ENCODE assay signal across 15 cellular contexts in genomic region chr18:8791171-8791651, GRCh38.
DNase-seq lines count a peak whose midpoint lies in the region.
"Had no signal": no experiment of that assay in that cellular context is flagged by ENCODE, and none has a peak within 500 bp of the region (broad histone marks: within the 10 kb centered on the region; RNA-seq: fewer than 3 reads in every experiment).

No MANE protein-coding gene starts in this region.

- peaks cover 0 to 75% (median 1%) of the 10 kb centered on the region in 11 experiments; a peak in 9 of 22 replicates for H3K36me3 ChIP-seq in BLaER1 treated with 17β-estradiol and CSF1 and Interleukin-3, amounts not matched to agents 10 nM and 100 nM
- H3K36me3 ChIP-seq: neural progenitor cell had no signal

- peaks cover 0 to 13% (median 0%) of the 10 kb centered on the region in 11 experiments; a peak in 4 of 22 replicates for H4K20me1 ChIP-seq in BLaER1 treated with 17β-estradiol and CSF1 and Interleukin-3, amounts not matched to agents 10 nM and 100 nM

- peaks cover 77 to 100% (median 98%) of the 10 kb centered on the region in 10 experiments for H3K4me1 ChIP-seq in BLaER1 treated with 17β-estradiol and CSF1 and Interleukin-3, amounts not matched to agents 10 nM and 100 nM

- peak overlapping the region in 7 of 11 experiments; percentile 1 to 89 (median 86); a peak in 11 of 22 replicates for H3K9ac ChIP-seq in BLaER1 treated with 17β-estradiol and CSF1 and Interleukin-3, amounts not matched to agents 10 nM and 100 nM
- H3K9ac ChIP-seq: neural progenitor cell had no signal

- peaks cover 0 to 81% (median 0%) of the 10 kb centered on the region in 11 experiments; a peak in 5 of 22 replicates for H3K27me3 ChIP-seq in BLaER1 treated with 17β-estradiol and CSF1 and Interleukin-3, amounts not matched to agents 10 nM and 100 nM
- H3K27me3 ChIP-seq: neural progenitor cell, SJSA1 had no signal

- DNase-seq in HT-29 (ENCODE audit: low spot score) (peak; percentile 32), dermis blood vessel endothelial cell (peak; percentile 73), islet precursor cell (peak; percentile 78), posterior vena cava (ENCODE audit: low spot score) (no peak)
- no peak for DNase-seq in activated naive CD4-positive, alpha-beta T cell treated with Interleukin-2 at 50 U/mL for 16 hours
- no peak for DNase-seq in stimulated activated naive CD4-positive, alpha-beta T cell treated with Interleukin-2 at 50 U/mL for 16 hours (lab: John Stamatoyannopoulos, UW)
- DNase-seq in stimulated activated naive CD4-positive, alpha-beta T cell (lab: John Stamatoyannopoulos, UW): no peak
- DNase-seq: activated T-cell treated with anti-CD3 and anti-CD28 coated beads, Interleukin-2, amount 50 U/mL, for 72 hours; DMS153; endodermal cell; mucosa of descending colon; NCI-H82 had no signal

- H3K9me3 ChIP-seq in BLaER1 treated with 17β-estradiol and CSF1 and Interleukin-3, amounts not matched to agents 10 nM and 100 nM (replicated peaks in 1 of 11): no peaks in the 10 kb centered on the region
- H3K9me3 ChIP-seq: mucosa of descending colon, SJSA1 had no signal

- intact Hi-C loops in posterior vena cava (cut with DNase I): loop anchor here in 1 of 2 donors (10.0 kb wide), 1 partner anchor 86 kb away; the partner anchor contains the start of gene MTCL1

- peak overlapping the region in 2 of 10 experiments; percentile 80 to 94; a peak in 4 of 20 replicates for H3K4me3 ChIP-seq in BLaER1 treated with 17β-estradiol and CSF1 and Interleukin-3, amounts not matched to agents 10 nM and 100 nM
- H3K4me3 ChIP-seq: mucosa of descending colon, neural progenitor cell, SJSA1 had no signal

- H3K4me2 ChIP-seq in BLaER1 treated with 17β-estradiol and CSF1 and Interleukin-3, amounts not matched to agents 10 nM and 100 nM: peak overlapping the region; percentile 3 to 99 (median 92); a peak in 21 of 22 replicates
- H3K4me2 ChIP-seq: neural progenitor cell had no signal

- peak overlapping the region in 8 of 11 experiments; percentile 51 to 89 (median 70); a peak in 16 of 22 replicates for H3K27ac ChIP-seq in BLaER1 treated with 17β-estradiol and CSF1 and Interleukin-3, amounts not matched to agents 10 nM and 100 nM
- H3K27ac ChIP-seq: neural progenitor cell, SJSA1 had no signal

Comparison
In these comparisons a context has a peak if more than half of its experiments do, and no peak if none do; other contexts are left out.
1. DNase-seq: peak in HT-29 (single experiment), dermis blood vessel endothelial cell (single experiment) and islet precursor cell (single experiment); none in activated naive CD4-positive, alpha-beta T cell treated with Interleukin-2 at 50 U/mL for 16 hours (single experiment), posterior vena cava (single experiment), stimulated activated naive CD4-positive, alpha-beta T cell treated with Interleukin-2 at 50 U/mL for 16 hours (single experiment) and stimulated activated naive CD4-positive, alpha-beta T cell (0 of 6).